8 cellular contexts compared by ENCODE assay signal in genomic region chr20:20824924-20825584, GRCh38.
A peak's percentile ranks its signal among the peaks of the same experiment; 100 is the strongest.
DNase-seq lines count a peak whose midpoint lies in the region; ATAC-seq and TF ChIP-seq lines count a peak whose summit lies in the region.

No MANE protein-coding gene starts in this region.

- H3F3A ChIP-seq in DOHH2 (ENCODE audit: control insufficient read depth, insufficient read depth), result no peaks in the 10 kb centered on the region

- no peaks in the 10 kb centered on the region for H3K4me1 ChIP-seq in DOHH2 (ENCODE audit: control insufficient read depth, low read length)

- no peaks in the 10 kb centered on the region for H3K36me3 ChIP-seq in DOHH2 (ENCODE audit: control insufficient read depth, low read length)

- no peak overlapping the region for H3K4me2 ChIP-seq in DOHH2 (ENCODE audit: low read length)

- ATAC-seq in HG02588 (IDR thresholded peaks at IDR 0.05; ENCODE audit: unreplicated experiment), result peak; percentile 50
- ATAC-seq in HG03469 (IDR thresholded peaks at IDR 0.05; ENCODE audit: unreplicated experiment), result no peak

- no peaks in the 10 kb centered on the region for H3K79me2 ChIP-seq in DOHH2 (ENCODE audit: control insufficient read depth, low read length)

- TF ChIP-seq CTCF in DOHH2 (IDR thresholded peaks at IDR 0.05; ENCODE audit: low read depth, low read length, poor library complexity, severe bottlenecking), result peak; percentile 72

- peak; percentile 70 for DNase-seq in NCI-H2227 (lab: John Stamatoyannopoulos, UW; ENCODE audit: unreplicated experiment)
- peak; percentile 24 for DNase-seq in activated CD4-positive, alpha-beta T cell treated with anti-CD3 and anti-CD28 coated beads for 1 hour
- peak; percentile 56 to 59 for DNase-seq in dermis microvascular lymphatic vessel endothelial cell (ENCODE audit: low read depth in 2 of 2)
- DNase-seq in medulla oblongata (ENCODE audit: extremely low spot score), result peak; percentile 78
- peak; percentile 19 to 31 for DNase-seq in stimulated activated CD8-positive, alpha-beta memory T cell treated with anti-CD3 and anti-CD28 coated beads, Interleukin-2, amount 100 ng/mL, for 48 hours (ENCODE audit: low read depth in 2 of 2)

- no peaks in the 10 kb centered on the region for H4K20me1 ChIP-seq in DOHH2 (ENCODE audit: control insufficient read depth, insufficient read depth, low read depth, low read length)

- no peak overlapping the region for H3K4me3 ChIP-seq in DOHH2 (ENCODE audit: low read length)

- no peak overlapping the region for H3K27ac ChIP-seq in DOHH2 (ENCODE audit: low read depth, low read length)

- no peaks in the 10 kb centered on the region for H3K9me3 ChIP-seq in DOHH2 (ENCODE audit: control insufficient read depth, insufficient read depth, low read length)

- H3K9me2 ChIP-seq in DOHH2 (replicated peaks; ENCODE audit: control insufficient read depth, low read length), result no peaks in the 10 kb centered on the region

- H3K27me3 ChIP-seq in DOHH2 (ENCODE audit: control insufficient read depth, low read length), result no peaks in the 10 kb centered on the region

Comparison
In these comparisons a context has a peak if more than half of its experiments do, and no peak if none do; other contexts are left out.
1. DNase-seq: peak in every context shown above with its lines; median percentile 78 in medulla oblongata; 70 in NCI-H2227; 58 in dermis microvascular lymphatic vessel endothelial cell; 25 in stimulated activated CD8-positive, alpha-beta memory T cell treated with anti-CD3 and anti-CD28 coated beads, Interleukin-2, amount 100 ng/mL, for 48 hours; 24 in activated CD4-positive, alpha-beta T cell treated with anti-CD3 and anti-CD28 coated beads for 1 hour.